1 cellular context compared by ENCODE assay signal in genomic region chr6:107075951-107076381, GRCh38.
TF ChIP-seq lines count a peak whose summit lies in the region.

No MANE protein-coding gene starts in this region.

TF ChIP-seq in SK-N-SH, 30 proteins besides CTCF, POLR2A, EP300 and RAD21 (continued from another document):
- TF ChIP-seq SIN3A (IDR thresholded peaks at IDR 0.05; ENCODE audit: borderline replicate concordance, low read depth, low read length) (no peak), FOXM1 (IDR thresholded peaks at IDR 0.05; ENCODE audit: low read depth) (no peak), REST (IDR thresholded peaks at IDR 0.05; ENCODE audit: low read depth, low read length) (no peak), FOSL2 (IDR thresholded peaks at IDR 0.05; ENCODE audit: borderline replicate concordance, low read depth) (no peak), MEF2A (IDR thresholded peaks at IDR 0.05; ENCODE audit: borderline replicate concordance, low read depth) (no peak), GATA2 (CRISPR knock-in tag; IDR thresholded peaks at IDR 0.05) (peak; percentile 69), ELF1 (IDR thresholded peaks at IDR 0.05) (no peak), TAF1 (IDR thresholded peaks at IDR 0.05; ENCODE audit: borderline replicate concordance, low read depth, low read length) (no peak), FOXJ3 (CRISPR knock-in tag; IDR thresholded peaks at IDR 0.05) (no peak), POLR2AphosphoS5 (IDR thresholded peaks at IDR 0.05; ENCODE audit: low read depth, low read length) (no peak), MXI1 (IDR thresholded peaks at IDR 0.05; ENCODE audit: low read depth, low read length) (no peak), RCOR1 (IDR thresholded peaks at IDR 0.05; ENCODE audit: low read length) (peak; percentile 19; the same call in 1 of the 2 replicates), ZBTB33 (IDR thresholded peaks at IDR 0.05; ENCODE audit: borderline replicate concordance, low read depth) (no peak)
- TF ChIP-seq, protein P1, sequence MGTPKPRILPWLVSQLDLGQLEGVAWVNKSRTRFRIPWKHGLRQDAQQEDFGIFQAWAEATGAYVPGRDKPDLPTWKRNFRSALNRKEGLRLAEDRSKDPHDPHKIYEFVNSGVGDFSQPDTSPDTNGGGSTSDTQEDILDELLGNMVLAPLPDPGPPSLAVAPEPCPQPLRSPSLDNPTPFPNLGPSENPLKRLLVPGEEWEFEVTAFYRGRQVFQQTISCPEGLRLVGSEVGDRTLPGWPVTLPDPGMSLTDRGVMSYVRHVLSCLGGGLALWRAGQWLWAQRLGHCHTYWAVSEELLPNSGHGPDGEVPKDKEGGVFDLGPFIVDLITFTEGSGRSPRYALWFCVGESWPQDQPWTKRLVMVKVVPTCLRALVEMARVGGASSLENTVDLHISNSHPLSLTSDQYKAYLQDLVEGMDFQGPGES (IDR thresholded peaks at IDR 0.05; ENCODE audit: low read depth, low read length), result no peak
TF ChIP-seq in SK-N-SH: peak in this region for 7.
